Comparison of ENCODE assay signal across 7 cellular contexts in genomic region chr12:132182206-132182710, GRCh38.
"Had no signal": no experiment of that assay in that cellular context is flagged by ENCODE, and none has a peak within 500 bp of the region (broad histone marks: within the 10 kb centered on the region; RNA-seq: fewer than 3 reads in every experiment).

No MANE protein-coding gene starts in this region.

- H3K27ac ChIP-seq: HL-60 had no signal

- H2AFZ ChIP-seq: GM23338 had no signal

- H3K27ac Mint-ChIP-seq: GM23338, H9 had no signal

- ATAC-seq: GM23338, HepG2, K562 had no signal

- H3K4me3 ChIP-seq: GM23338, K562 had no signal

- H3K4me2 ChIP-seq: GM23338 had no signal

- H3K4me3 Mint-ChIP-seq: GM23338, H9 had no signal

- DNase-seq: H9, HCEC 1CT, KG1 had no signal
